Comparison of ENCODE assay signal across 1 cellular context in genomic region chr14:52589646-52590045, GRCh38.
TF ChIP-seq lines count a peak whose summit lies in the region.

No MANE protein-coding gene starts in this region.

TF ChIP-seq in IMR-90, 13 proteins besides CTCF, POLR2A, EP300 and RAD21 (continued from another document):
- TF ChIP-seq RCOR1 (IDR thresholded peaks at IDR 0.05; ENCODE audit: insufficient replicate concordance, low read length) (no peak), CHD1 (IDR thresholded peaks at IDR 0.05; ENCODE audit: low read depth, low read length) (no peak), FOS (IDR thresholded peaks at IDR 0.05; ENCODE audit: low read depth, low read length) (no peak), RFX5 (IDR thresholded peaks at IDR 0.05; ENCODE audit: low read depth, low read length) (no peak), MXI1 (IDR thresholded peaks at IDR 0.05; ENCODE audit: borderline replicate concordance, low read depth, low read length) (no peak), SMC3 (IDR thresholded peaks at IDR 0.05; ENCODE audit: low read depth, low read length) (no peak), MAZ (IDR thresholded peaks at IDR 0.05; ENCODE audit: borderline replicate concordance, low read depth, low read length) (no peak), CEBPB (IDR thresholded peaks at IDR 0.05; ENCODE audit: low read depth, low read length) (no peak), USF2 (IDR thresholded peaks at IDR 0.05; ENCODE audit: low read depth, low read length) (no peak), MAFK (IDR thresholded peaks at IDR 0.05; ENCODE audit: low read depth, low read length) (no peak)
